8 cellular contexts compared by ENCODE assay signal in genomic region chr2:8681786-8682692, GRCh38. TPM values are rescaled to one million over a fixed set of nuclear protein-coding genes. Genes with fewer than 3 reads are reported as not detected.
DNase-seq lines count a peak whose midpoint lies in the region; ATAC-seq and TF ChIP-seq lines count a peak whose summit lies in the region.

Gene ID2, plus strand, starts transcription at chr2:8682056. Its CDS starts 110 bp downstream, at chr2:8682166.

- no peak within 1 kb of the TSS for H2AFZ ChIP-seq in GM23338

- H3K4me3 ChIP-seq in GM23338 (peak within 1 kb of the TSS; percentile 85), esophagus muscularis mucosa (peak within 1 kb of the TSS; percentile 72 to 86 (median 78))

- H3K36me3 ChIP-seq in GM23338 (ENCODE audit: insufficient read depth) (no peaks in the 10 kb centered on the region), esophagus muscularis mucosa (no peaks in the 10 kb centered on the region)

- peak; percentile 99 for TF ChIP-seq POLR2A in esophagus muscularis mucosa (IDR thresholded peaks at IDR 0.05; ENCODE audit: low read depth)

- H3K27me3 ChIP-seq in GM23338 (ENCODE audit: insufficient read depth) (peaks cover 62% of the 10 kb centered on the region), esophagus muscularis mucosa (no peaks in the 10 kb centered on the region)

- peaks cover 43% of the 10 kb centered on the region for H3K4me1 Mint-ChIP-seq in GM23338

- H3K4me2 ChIP-seq in GM23338: peak within 1 kb of the TSS; percentile 99

- peak within 1 kb of the TSS; percentile 57 for H3K27ac ChIP-seq in GM23338 (ENCODE audit: low read depth)
- peak within 1 kb of the TSS; percentile 98 to 99 (median 98) for H3K27ac ChIP-seq in esophagus muscularis mucosa (replicated peaks in 1 of 4)

- H3K9me3 ChIP-seq in esophagus muscularis mucosa: no peaks in the 10 kb centered on the region

- WGBS in esophagus muscularis mucosa: under 1% methylated on average over 28 of the region's 70 CpGs

- H3K4me3 Mint-ChIP-seq in GM23338: peak within 1 kb of the TSS; percentile 93

- peaks cover 56% of the 10 kb centered on the region for H3K27me3 Mint-ChIP-seq in GM23338 (ENCODE audit: insufficient read depth, low read depth, poor library complexity)

- DNase-seq in Daoy (ENCODE audit: low read depth) (peak; percentile 99), GM23338 (ENCODE audit: low spot score) (peak; percentile 98), LHCN-M2 (ENCODE audit: low read depth) (peak; percentile 99), RPMI7951 (ENCODE audit: low read depth) (peak; percentile 98), activated T-helper 1 cell treated with Interleukin-2 at 50 U/mL for 16 hours (ENCODE audit: low read depth) (peak; percentile 97), esophagus muscularis mucosa (ENCODE audit: extremely low spot score) (peak; percentile 100), myocyte (ENCODE audit: low read depth) (peak; percentile 99)
- peak; percentile 96 to 99 for DNase-seq in stimulated activated CD8-positive, alpha-beta memory T cell treated with anti-CD3 and anti-CD28 coated beads, Interleukin-7, amount 100 ng/mL, for 4 hours (ENCODE audit: low read depth in 2 of 2)

- H3K9me2 ChIP-seq in GM23338 (ENCODE audit: insufficient read depth): no peaks in the 10 kb centered on the region

- H3K27ac Mint-ChIP-seq in GM23338: peak within 1 kb of the TSS; percentile 61

- no peak for TF ChIP-seq EP300 in esophagus muscularis mucosa (IDR thresholded peaks at IDR 0.05)

- H3K4me1 ChIP-seq in GM23338 (ENCODE audit: insufficient read depth) (peaks cover 45% of the 10 kb centered on the region), esophagus muscularis mucosa (peaks cover 23 to 60% (median 55%) of the 10 kb centered on the region in 4 donors)

- peaks cover 2% of the 10 kb centered on the region; the same call in 1 of the 3 replicates for H3K9me3 Mint-ChIP-seq in GM23338

- peaks cover 23% of the 10 kb centered on the region for H3K79me2 ChIP-seq in GM23338 (replicated peaks; ENCODE audit: insufficient read depth)

- H3F3A ChIP-seq in GM23338 (replicated peaks; ENCODE audit: low read depth): no peaks in the 10 kb centered on the region; the same call in 1 of the 2 replicates

- ATAC-seq in GM23338: peak; percentile 26

- TF ChIP-seq CTCF in GM23338 (conservative IDR thresholded peaks at IDR 0.05; ENCODE audit: low read depth in 2 of 2): no peak
- TF ChIP-seq CTCF in esophagus muscularis mucosa (IDR thresholded peaks at IDR 0.05): no peak

- intact Hi-C loops in esophagus muscularis mucosa (cut with DNase I): loop anchor here (5.0 to 10.0 kb wide), 4 partner anchors 95 to 1587 kb away; no protein-coding TSS in a partner anchor

- H4K20me1 ChIP-seq in GM23338 (replicated peaks; ENCODE audit: insufficient read depth): peaks cover 23% of the 10 kb centered on the region

- H3K36me3 Mint-ChIP-seq in GM23338 (ENCODE audit: low read depth): peaks cover 22% of the 10 kb centered on the region

TF ChIP-seq in GM23338, 12 proteins besides CTCF, POLR2A, EP300 and RAD21:
- TF ChIP-seq NANOG (IDR thresholded peaks at IDR 0.05; ENCODE audit: borderline replicate concordance): no peak
- TF ChIP-seq CREB1 (CRISPR knock-in tag; IDR thresholded peaks at IDR 0.05; ENCODE audit: low read depth): peak; percentile 64
- TF ChIP-seq POLR2AphosphoS5 (IDR thresholded peaks at IDR 0.05; ENCODE audit: low read depth): peak; percentile 99
- TF ChIP-seq ZNF331 (CRISPR knock-in tag; IDR thresholded peaks at IDR 0.05; ENCODE audit: low read depth): no peak
- no peak for TF ChIP-seq STAT1 (IDR thresholded peaks at IDR 0.05; ENCODE audit: unreplicated experiment)
- 0 out of 2 replicates have a peak, but pooled peaks have one; percentile 34 for TF ChIP-seq ETS1 (IDR thresholded peaks at IDR 0.05)

RNA-seq across cellular contexts. Expression of gene ID2, which starts in this region (rescaled TPM):
- 14.3 and 33.0 TPM in 2 replicates for total RNA-seq in Daoy (2014; rRNA removed; shearing (Covaris generic))
- total RNA-seq in GM23338 (2014; rRNA removed; shearing (Covaris generic)): 87.0 and 135 TPM in 2 replicates
- polyA plus RNA-seq in GM23338 (2016; fragmentation: Nextera tagmentation; extraction: Ambion mirVana): 110 and 119 TPM in 2 replicates
- 240 and 390 TPM in 2 replicates for total RNA-seq in LHCN-M2 (2014; rRNA removed)
- 114 TPM for polyA plus RNA-seq in LHCN-M2 (2012)
- total RNA-seq in RPMI7951 (2014; rRNA removed; shearing (Covaris generic)): 82.1 and 84.3 TPM in 2 replicates
- total RNA-seq in esophagus muscularis mucosa: 100 to 1,000 TPM; 149 to 254 (median 187) TPM
- total RNA-seq in myocyte: 15.9 and 34.0 TPM in 2 replicates
- 33.0 TPM for polyA plus RNA-seq in myocyte (2012)

Comparison
In these comparisons a context has a peak if more than half of its experiments do, and no peak if none do; other contexts are left out.
1. Peak in every context shown above with its lines: DNase-seq, ATAC-seq, H3K4me3 ChIP-seq and H3K27ac ChIP-seq.